ENCODE assay signal across 1 cellular context in genomic region chr17:16961792-16962191, GRCh38.
TF ChIP-seq lines count a peak whose summit lies in the region.

No MANE protein-coding gene starts in this region.

TF ChIP-seq in IMR-90, 13 proteins besides CTCF, POLR2A, EP300 and RAD21 (continued from another document):
- TF ChIP-seq ELK1 (IDR thresholded peaks at IDR 0.05; ENCODE audit: borderline replicate concordance, low read depth, low read length) (no peak), CHD1 (IDR thresholded peaks at IDR 0.05; ENCODE audit: low read depth, low read length) (no peak), MAFK (IDR thresholded peaks at IDR 0.05; ENCODE audit: low read depth, low read length) (no peak), MAZ (IDR thresholded peaks at IDR 0.05; ENCODE audit: borderline replicate concordance, low read depth, low read length) (no peak), MXI1 (IDR thresholded peaks at IDR 0.05; ENCODE audit: borderline replicate concordance, low read depth, low read length) (no peak)
